8 cellular contexts compared by ENCODE assay signal in the genomic region with DNA sequence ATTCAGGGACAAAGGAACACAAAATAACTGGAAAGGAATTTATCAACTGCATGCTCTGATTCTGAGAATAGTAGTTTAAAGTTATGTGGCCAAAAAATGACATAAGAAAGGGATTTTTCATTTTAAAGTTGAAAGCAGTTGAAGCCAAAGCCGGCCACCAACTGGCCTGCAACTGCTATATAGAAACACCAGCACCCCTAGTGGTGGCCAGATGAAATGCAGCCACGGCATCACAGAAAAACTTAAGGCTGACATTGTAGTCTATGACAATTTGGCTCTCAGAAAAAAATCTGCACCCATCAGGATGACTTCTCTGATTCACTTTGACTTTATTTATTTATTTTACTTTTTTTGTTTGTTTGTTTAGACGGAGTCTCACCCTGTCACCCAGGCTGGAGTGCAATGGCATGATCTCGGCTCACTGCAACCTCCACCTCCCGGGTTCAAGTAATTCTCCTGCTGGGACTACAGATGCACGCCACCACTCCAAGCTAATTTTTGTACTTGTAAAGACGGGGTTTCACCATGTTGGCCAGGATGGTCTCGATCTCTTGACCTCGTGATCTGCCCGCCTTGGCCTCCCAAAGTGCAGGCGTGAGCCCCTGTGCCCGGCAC. TPM values are rescaled to one million over a fixed set of nuclear protein-coding genes. Genes with fewer than 3 reads are reported as not detected.
DNase-seq lines count a peak whose midpoint lies in the region; ATAC-seq and TF ChIP-seq lines count a peak whose summit lies in the region.

No MANE protein-coding gene starts in this region.

- H3K4me1 ChIP-seq in Panc1 (ENCODE audit: control insufficient read depth, insufficient read depth, low read length) = peaks cover 4% of the 10 kb centered on the region; the same call in 1 of the 2 replicates
- H3K4me1 ChIP-seq in ovary (ENCODE audit: insufficient read depth) = no peaks in the 10 kb centered on the region
- no peaks in the 10 kb centered on the region for H3K4me1 ChIP-seq in upper lobe of left lung

- H3K27ac ChIP-seq in Panc1 (ENCODE audit: low read length) (no peak overlapping the region), ovary (no peak overlapping the region), upper lobe of left lung (no peak overlapping the region)

- in situ Hi-C loops in Panc1 (cut with HindIII; ENCODE audit: low pct_unique_long_range_greater_than_20kb, low sequenced_read_pairs) = no loop called here

- TF ChIP-seq CTCF in Panc1 (IDR thresholded peaks at IDR 0.05) = peak; percentile 99
- peak; percentile 43 to 72 (median 59) for TF ChIP-seq CTCF in ovary (IDR thresholded peaks at IDR 0.05)
- peak; percentile 46 to 97 (median 79) for TF ChIP-seq CTCF in upper lobe of left lung (IDR thresholded peaks at IDR 0.05)

- peaks cover 3% of the 10 kb centered on the region for H3K4me1 Mint-ChIP-seq in activated T-helper 2 cell treated with anti-CD3 and anti-CD28 coated beads, Interferon-gamma antibody, Interleukin-2, Interleukin-4, amounts not matched to agents 10 μg/mL and 5 μg/mL and 100 μg/mL, durations not matched to agents 14 hours and 24 hours and 36 hours (ENCODE audit: low read depth)

- H3K9me3 Mint-ChIP-seq in activated T-helper 2 cell treated with anti-CD3 and anti-CD28 coated beads, Interferon-gamma antibody, Interleukin-2, Interleukin-4, amounts not matched to agents 10 μg/mL and 5 μg/mL and 100 μg/mL, durations not matched to agents 14 hours and 24 hours and 36 hours = no peaks in the 10 kb centered on the region

- BruUV-seq in Panc1 (replicated peaks; lab: Mats Ljungman, UMichigan) = TSS peak; percentile 39

- TF ChIP-seq POLR2A in ovary (IDR thresholded peaks at IDR 0.05) = no peak
- no peak for TF ChIP-seq POLR2A in upper lobe of left lung (IDR thresholded peaks at IDR 0.05)

- H3K27me3 Mint-ChIP-seq in activated T-helper 2 cell treated with anti-CD3 and anti-CD28 coated beads, Interferon-gamma antibody, Interleukin-2, Interleukin-4, amounts not matched to agents 10 μg/mL and 5 μg/mL and 100 μg/mL, durations not matched to agents 14 hours and 24 hours and 36 hours (ENCODE audit: low read depth) = no peaks in the 10 kb centered on the region

- POLR2A ChIA-PET in Panc1 (lab: Charles Lee) = interaction anchor here (0.6 kb wide), 1 partner anchor 10 kb away, joined by 6 read pairs; no protein-coding TSS in a partner anchor

- ATAC-seq in GM19468 (IDR thresholded peaks at IDR 0.05; ENCODE audit: extremely low read depth, unreplicated experiment) (peak; percentile 58), Panc1 (peak; percentile 92), upper lobe of left lung (ENCODE audit: low FRiP score in 2 of 2) (peak; percentile 73 to 90)

- H3K36me3 ChIP-seq in Panc1 (ENCODE audit: control insufficient read depth, insufficient read depth, low read length) (peaks cover 25% of the 10 kb centered on the region), ovary (no peaks in the 10 kb centered on the region), upper lobe of left lung (no peaks in the 10 kb centered on the region)

- CTCF ChIA-PET in Panc1 (lab: Charles Lee) = interaction anchor here (0.5 to 0.7 kb wide), 4 partner anchors 15 to 236 kb away, joined by 3 to 5 read pairs (median 4); no protein-coding TSS in a partner anchor

- no peak overlapping the region for H3K4me3 Mint-ChIP-seq in activated T-helper 2 cell treated with anti-CD3 and anti-CD28 coated beads, Interferon-gamma antibody, Interleukin-2, Interleukin-4, amounts not matched to agents 10 μg/mL and 5 μg/mL and 100 μg/mL, durations not matched to agents 14 hours and 24 hours and 36 hours (ENCODE audit: low read depth)

- H3K4me3 ChIP-seq in Panc1 (ENCODE audit: low read depth in 2 of 2, low read length in 2 of 2) (no peak overlapping the region), ovary (no peak overlapping the region), upper lobe of left lung (no peak overlapping the region)

- H3K36me3 Mint-ChIP-seq in activated T-helper 2 cell treated with anti-CD3 and anti-CD28 coated beads, Interferon-gamma antibody, Interleukin-2, Interleukin-4, amounts not matched to agents 10 μg/mL and 5 μg/mL and 100 μg/mL, durations not matched to agents 14 hours and 24 hours and 36 hours (ENCODE audit: low read depth) = peaks cover 49% of the 10 kb centered on the region

- H3K27me3 ChIP-seq in Panc1 (ENCODE audit: control insufficient read depth, insufficient read depth, low read length) (no peaks in the 10 kb centered on the region), ovary (no peaks in the 10 kb centered on the region), upper lobe of left lung (no peaks in the 10 kb centered on the region)

- H3K27ac Mint-ChIP-seq in activated T-helper 2 cell treated with anti-CD3 and anti-CD28 coated beads, Interferon-gamma antibody, Interleukin-2, Interleukin-4, amounts not matched to agents 10 μg/mL and 5 μg/mL and 100 μg/mL, durations not matched to agents 14 hours and 24 hours and 36 hours = peak overlapping the region; percentile 28

- WGBS in ovary, 3 donors = 70 to 75% (median 75%) methylated on average over 12 of the region's 12 CpGs
- 68 to 73% methylated on average over 12 of the region's 12 CpGs for WGBS in upper lobe of left lung, 2 donors

- no peaks in the 10 kb centered on the region for H3K9me3 ChIP-seq in Panc1 (ENCODE audit: control insufficient read depth, insufficient read depth, low read depth, low read length)
- no peaks in the 10 kb centered on the region for H3K9me3 ChIP-seq in ovary
- H3K9me3 ChIP-seq in upper lobe of left lung = no peaks in the 10 kb centered on the region

- DNase-seq in DMS153 (lab: John Stamatoyannopoulos, UW) (peak; percentile 14), HS-5 (ENCODE audit: low read depth) (peak; percentile 22), Panc1 (ENCODE audit: low read depth, low spot score) (peak; percentile 68), foreskin melanocyte (peak; percentile 33), ovary (peak; percentile 40 to 74 (median 60)), upper lobe of left lung (peak in 1 of 2 donors; percentile 66)
- DNase-seq in activated T-helper 2 cell treated with anti-CD3 and anti-CD28 coated beads, Interferon-gamma antibody, Interleukin-2, Interleukin-4, amounts not matched to agents 10 μg/mL and 5 μg/mL and 100 μg/mL, durations not matched to agents 14 hours and 24 hours and 36 hours (ENCODE audit: low spot score) = peak; percentile 49

- intact Hi-C loops in Panc1 (cut with micrococcal nuclease; ENCODE audit: unreplicated experiment) = loop anchor here (5.0 kb wide), 1 partner anchor 58 kb away; a partner anchor contains a TSS
- intact Hi-C loops in activated T-helper 2 cell treated with anti-CD3 and anti-CD28 coated beads, Interferon-gamma antibody, Interleukin-2, Interleukin-4, amounts not matched to agents 10 μg/mL and 5 μg/mL and 100 μg/mL, durations not matched to agents 14 hours and 24 hours and 36 hours (cut with micrococcal nuclease) = loop anchor here (5.0 kb wide), 1 partner anchor 58 kb away; a partner anchor contains a TSS
- intact Hi-C loops in ovary (cut with DNase I) = no loop called here

- TF ChIP-seq EP300 in ovary (IDR thresholded peaks at IDR 0.05) = no peak
- TF ChIP-seq EP300 in upper lobe of left lung (IDR thresholded peaks at IDR 0.05) = no peak

RNA-seq across cellular contexts. Expression of a gene that starts 59.2 kb away (rescaled TPM):
- total RNA-seq in Panc1 (2021; ENCODE audit: unreplicated experiment) (89.4 TPM), ovary (10 to 100 TPM in 3 of 7 donors, 1 to 10 TPM in 4; 3.7 to 20.8 (median 8.5) TPM), upper lobe of left lung (10 to 100 TPM in 2 of 6 donors, 1 to 10 TPM in 4; 1.4 to 10.6 (median 5.5) TPM)
- 63.3 TPM for polyA plus RNA-seq in Panc1 (2012; ENCODE audit: insufficient read length)
- 28.0 and 29.8 TPM in 2 replicates for total RNA-seq in activated T-helper 2 cell treated with anti-CD3 and anti-CD28 coated beads, Interferon-gamma antibody, Interleukin-2, Interleukin-4, amounts not matched to agents 10 μg/mL and 5 μg/mL and 100 μg/mL, durations not matched to agents 14 hours and 24 hours and 36 hours
- 1 to 10 TPM; 4.0 to 7.5 TPM for polyA plus RNA-seq in ovary

Comparison
In these comparisons a context has a peak if more than half of its experiments do, and no peak if none do; other contexts are left out.
1. intact Hi-C loops: an anchor here in Panc1 (5.0 kb wide) and activated T-helper 2 cell treated with anti-CD3 and anti-CD28 coated beads, Interferon-gamma antibody, Interleukin-2, Interleukin-4, amounts not matched to agents 10 μg/mL and 5 μg/mL and 100 μg/mL, durations not matched to agents 14 hours and 24 hours and 36 hours (5.0 kb wide); none called in ovary.